In genomic region chr17:36732351-36732750, GRCh38 we compare ENCODE assay signal across 3 cellular contexts.
TF ChIP-seq lines count a peak whose summit lies in the region.

No MANE protein-coding gene starts in this region.

TF ChIP-seq in GM23338, 12 proteins besides CTCF, POLR2A, EP300 and RAD21 (continued from another document and continues in another):
- TF ChIP-seq ETS1 (IDR thresholded peaks at IDR 0.05) (no peak), EZH2 (IDR thresholded peaks at IDR 0.05; ENCODE audit: low read depth, unreplicated experiment) (no peak), JUNB (IDR thresholded peaks at IDR 0.05; ENCODE audit: unreplicated experiment) (no peak), ZNF462 (CRISPR knock-in tag; IDR thresholded peaks at IDR 0.05) (no peak), ZNF114 (CRISPR knock-in tag; IDR thresholded peaks at IDR 0.05) (no peak)

TF ChIP-seq in HEK293, 187 proteins besides CTCF, POLR2A, EP300 and RAD21 (continued from another document):
- TF ChIP-seq ZBTB26 (tag by site-specific recombination; optimal IDR thresholded peaks at IDR 0.05), result no peak

TF ChIP-seq in K562, 482 proteins besides CTCF, POLR2A, EP300 and RAD21 (continued from another document):
- TF ChIP-seq ZBTB40 (IDR thresholded peaks at IDR 0.05) (no peak), ZBTB40 (CRISPR knock-in tag; IDR thresholded peaks at IDR 0.05) (no peak), ZBTB5 (IDR thresholded peaks at IDR 0.05) (0 out of 2 replicates have a peak, but pooled peaks have one; percentile 13)
